28 cellular contexts compared by ENCODE assay signal in genomic region chrX:22202251-22202650, GRCh38.
"Had no signal": no experiment of that assay in that cellular context is flagged by ENCODE, and none has a peak within 500 bp of the region (broad histone marks: within the 10 kb centered on the region; RNA-seq: fewer than 3 reads in every experiment).

No MANE protein-coding gene starts in this region.

- H3K27ac Mint-ChIP-seq: mesothelial cell of epicardium; naive B cell; natural killer cell; neural progenitor cell; progenitor cell of endocrine pancreas; stimulated activated effector memory CD8-positive, alpha-beta T cell treated with anti-CD3 and anti-CD28 coated beads, Interleukin-12 subunit alpha, Interleukin-12 subunit beta, amount 100 ng/mL, for 72 hours; stimulated activated naive CD8-positive, alpha-beta T cell treated with anti-CD3 and anti-CD28 coated beads, Interleukin-15, Interleukin-2, amounts not matched to agents 100 ng/mL and 50 ng/mL, for 24 hours had no signal

- H3K4me1 ChIP-seq: left ventricle myocardium inferior, neural progenitor cell, suprapubic skin, tibial artery, upper lobe of right lung had no signal

- H3K9me3 ChIP-seq: left ventricle myocardium inferior, neutrophil, suprapubic skin, thoracic aorta, tibial artery, upper lobe of right lung had no signal

- H3K36me3 ChIP-seq: left ventricle myocardium inferior, neural progenitor cell, neutrophil, suprapubic skin, thoracic aorta, tibial artery, upper lobe of right lung had no signal

- H3K4me3 Mint-ChIP-seq: mesothelial cell of epicardium; naive B cell; natural killer cell; nephron progenitor cell; neural progenitor cell; stimulated activated effector memory CD8-positive, alpha-beta T cell treated with anti-CD3 and anti-CD28 coated beads, Interleukin-12 subunit alpha, Interleukin-12 subunit beta, amount 100 ng/mL, for 72 hours; stimulated activated naive CD8-positive, alpha-beta T cell treated with anti-CD3 and anti-CD28 coated beads, Interleukin-15, Interleukin-2, amounts not matched to agents 100 ng/mL and 50 ng/mL, for 24 hours had no signal

- H3K4me2 ChIP-seq: neural progenitor cell had no signal

- H3K27ac ChIP-seq: left ventricle myocardium inferior, neural progenitor cell, neutrophil, skin epidermis, suprapubic skin, thoracic aorta, tibial artery, upper lobe of right lung had no signal

- H3K27me3 Mint-ChIP-seq: progenitor cell of endocrine pancreas had no signal

- FAIRE-seq: urothelium cell line had no signal

- H3K4me3 ChIP-seq: left ventricle myocardium inferior, lung, neural progenitor cell, skin epidermis, suprapubic skin, thoracic aorta, tibial artery, upper lobe of right lung had no signal

- DNase-seq: islet precursor cell; left ventricle myocardium inferior; mesendoderm; naive B cell; natural killer cell; nephron progenitor cell; occipital lobe; retina; right cardiac atrium; stimulated activated CD4-positive, alpha-beta T cell treated with anti-CD3 and anti-CD28 coated beads, Interleukin-12 subunit alpha, Interleukin-12 subunit beta, amount 100 ng/mL, for 4 hours; stimulated activated CD4-positive, alpha-beta T cell treated with anti-CD3 and anti-CD28 coated beads, Interleukin-15, amount 100 ng/mL, for 24 hours; stimulated activated CD4-positive, alpha-beta T cell treated with anti-CD3 and anti-CD28 coated beads, Interleukin-2, amount 100 ng/mL, for 24 hours; stimulated activated CD4-positive, alpha-beta T cell treated with anti-CD3 and anti-CD28 coated beads, Interleukin-4, amount 100 ng/mL, for 1 hour; stimulated activated naive CD4-positive, alpha-beta T cell; tibial artery; trophoblast cell; upper lobe of right lung had no signal

- H3K27me3 ChIP-seq: neural progenitor cell, neutrophil, suprapubic skin, tibial artery, upper lobe of right lung had no signal

- H3K36me3 Mint-ChIP-seq: natural killer cell; neural progenitor cell; stimulated activated effector memory CD8-positive, alpha-beta T cell treated with anti-CD3 and anti-CD28 coated beads, Interleukin-12 subunit alpha, Interleukin-12 subunit beta, amount 100 ng/mL, for 72 hours had no signal

- H3K4me1 Mint-ChIP-seq: naive B cell; natural killer cell; neural progenitor cell; stimulated activated effector memory CD8-positive, alpha-beta T cell treated with anti-CD3 and anti-CD28 coated beads, Interleukin-12 subunit alpha, Interleukin-12 subunit beta, amount 100 ng/mL, for 72 hours had no signal

- H3K9me3 Mint-ChIP-seq: natural killer cell, neural progenitor cell had no signal

- H2AFZ ChIP-seq: neural progenitor cell had no signal

- H3K9ac ChIP-seq: neural progenitor cell had no signal
